11 cellular contexts compared by ENCODE assay signal in genomic region chrX:114619874-114620273, GRCh38. TPM values are rescaled to one million over a fixed set of nuclear protein-coding genes. Genes with fewer than 3 reads are reported as not detected.
DNase-seq lines count a peak whose midpoint lies in the region; ATAC-seq, FAIRE-seq and TF ChIP-seq lines count a peak whose summit lies in the region.
"Had no signal": no experiment of that assay in that cellular context is flagged by ENCODE, and none has a peak within 500 bp of the region (broad histone marks: within the 10 kb centered on the region; RNA-seq: fewer than 3 reads in every experiment).

No MANE protein-coding gene starts in this region.

- no peaks in the 10 kb centered on the region for H3K36me3 Mint-ChIP-seq in CD14-positive monocyte
- no peaks in the 10 kb centered on the region for H3K36me3 Mint-ChIP-seq in activated CD4-positive, alpha-beta T cell treated with anti-CD3 and anti-CD28 coated beads, Interleukin-2, amount 10 ng/mL, durations not matched to agents 24 days and 14 days (ENCODE audit: low read depth)

- no peak overlapping the region for H3K4me3 Mint-ChIP-seq in CD14-positive monocyte
- H3K4me3 Mint-ChIP-seq in activated CD4-positive, alpha-beta T cell treated with anti-CD3 and anti-CD28 coated beads, Interleukin-2, amount 10 ng/mL, durations not matched to agents 24 days and 14 days, result no peak overlapping the region

- peaks cover 4% of the 10 kb centered on the region for H3K4me1 Mint-ChIP-seq in CD14-positive monocyte
- H3K4me1 Mint-ChIP-seq in activated CD4-positive, alpha-beta T cell treated with anti-CD3 and anti-CD28 coated beads, Interleukin-2, amount 10 ng/mL, durations not matched to agents 24 days and 14 days, result no peaks in the 10 kb centered on the region

- no peak for DNase-seq in CD14-positive monocyte (ENCODE audit: low spot score)
- no peak for DNase-seq in RCC 7860 (ENCODE audit: low spot score)
- peak; percentile 5 for DNase-seq in inferior parietal cortex (ENCODE audit: extremely low spot score)
- DNase-seq in NCI-H1930 (lab: John Stamatoyannopoulos, UW), result no peak
- DNase-seq in NCI-H1694 treated with DMSO at 0.1 percent for 48 hours (lab: John Stamatoyannopoulos, UW), result no peak
- DNase-seq in activated CD4-positive, alpha-beta T cell treated with anti-CD3 and anti-CD28 coated beads, Interleukin-2, amount 10 ng/mL, durations not matched to agents 24 days and 14 days, result no peak

- H3K27me3 Mint-ChIP-seq in CD14-positive monocyte (ENCODE audit: low read depth in 3 of 3), result peaks cover 0 to 8% (median 3%) of the 10 kb centered on the region in 3 donors
- H3K27me3 Mint-ChIP-seq in activated CD4-positive, alpha-beta T cell treated with anti-CD3 and anti-CD28 coated beads, Interleukin-2, amount 10 ng/mL, durations not matched to agents 24 days and 14 days, result no peaks in the 10 kb centered on the region

- intact Hi-C loops in CD14-positive monocyte (cut with micrococcal nuclease), result no loop called here
- intact Hi-C loops in activated CD4-positive, alpha-beta T cell treated with anti-CD3 and anti-CD28 coated beads, Interleukin-2, amount 10 ng/mL, durations not matched to agents 24 days and 14 days (cut with micrococcal nuclease), result no loop called here

- peak; percentile 65 for TF ChIP-seq CTCF in CD14-positive monocyte (IDR thresholded peaks at IDR 0.05)

- ATAC-seq in GM21526 (IDR thresholded peaks at IDR 0.05; ENCODE audit: low FRiP score, unreplicated experiment) (peak; percentile 65), GM21367 (IDR thresholded peaks at IDR 0.05; ENCODE audit: unreplicated experiment) (no peak)

- FAIRE-seq in RCC 7860 (lab: Jason Lieb, UNC), result peak; percentile 10
- FAIRE-seq: endometrium, GM18507 had no signal

- H3K9me3 Mint-ChIP-seq in CD14-positive monocyte, result no peaks in the 10 kb centered on the region
- no peaks in the 10 kb centered on the region for H3K9me3 Mint-ChIP-seq in activated CD4-positive, alpha-beta T cell treated with anti-CD3 and anti-CD28 coated beads, Interleukin-2, amount 10 ng/mL, durations not matched to agents 24 days and 14 days

- no peak overlapping the region for H3K27ac Mint-ChIP-seq in CD14-positive monocyte
- no peak overlapping the region for H3K27ac Mint-ChIP-seq in activated CD4-positive, alpha-beta T cell treated with anti-CD3 and anti-CD28 coated beads, Interleukin-2, amount 10 ng/mL, durations not matched to agents 24 days and 14 days

RNA-seq across cellular contexts. Expression of gene HTR2C, which starts 36.0 kb away (rescaled TPM):
- polyA plus RNA-seq in CD14-positive monocyte, result not detected
- not detected in 2 replicates for total RNA-seq in activated CD4-positive, alpha-beta T cell treated with anti-CD3 and anti-CD28 coated beads, Interleukin-2, amount 10 ng/mL, durations not matched to agents 24 days and 14 days
- total RNA-seq: SJSA1 had no signal
